Comparison of ENCODE assay signal across 8 cellular contexts in genomic region chr11:102733232-102733875, GRCh38. TPM values are rescaled to one million over a fixed set of nuclear protein-coding genes. Genes with fewer than 3 reads are reported as not detected.
DNase-seq lines count a peak whose midpoint lies in the region; ATAC-seq, FAIRE-seq and TF ChIP-seq lines count a peak whose summit lies in the region.

No MANE protein-coding gene starts in this region.

- H3K9me3 ChIP-seq in lower lobe of right lung (no peaks in the 10 kb centered on the region), aorta (ENCODE audit: control insufficient read depth, low read length) (no peaks in the 10 kb centered on the region)

- peak; percentile 33 for DNase-seq in NK-92 treated with Interleukin-12 subunit alpha and Interleukin-12 subunit beta, amount 100 ng/mL, for 24 hours (lab: John Stamatoyannopoulos, UW)
- DNase-seq in NK-92 (lab: John Stamatoyannopoulos, UW; ENCODE audit: unreplicated experiment) (no peak), HTR-8/SVneo (ENCODE audit: insufficient read length, low spot score) (peak; percentile 85), RCC 7860 (ENCODE audit: low spot score) (peak; percentile 58), brain microvascular endothelial cell (peak; percentile 53), lower lobe of right lung (peak; percentile 68), aorta (peak; percentile 67 to 77)

- H3K27me3 ChIP-seq in brain microvascular endothelial cell (replicated peaks) (no peaks in the 10 kb centered on the region), lower lobe of right lung (ENCODE audit: low read depth) (no peaks in the 10 kb centered on the region), aorta (ENCODE audit: control insufficient read depth in 1 of 2, insufficient read depth in 2 of 2, low read length in 1 of 2) (peaks cover 0 to 1% of the 10 kb centered on the region in 2 donors)

- peak; percentile 92 for TF ChIP-seq CTCF in brain microvascular endothelial cell (IDR thresholded peaks at IDR 0.05; ENCODE audit: low read depth, low read length, missing control alignments)
- TF ChIP-seq CTCF in lower lobe of right lung (IDR thresholded peaks at IDR 0.05): peak; percentile 76

- H3K27ac ChIP-seq in brain microvascular endothelial cell (no peak overlapping the region), lower lobe of right lung (no peak overlapping the region), aorta (ENCODE audit: low read depth in 1 of 2, low read length in 2 of 2) (no peak overlapping the region)

- peak; percentile 97 for ATAC-seq in GM21529 (IDR thresholded peaks at IDR 0.05; ENCODE audit: unreplicated experiment)
- peak; percentile 80 to 88 for ATAC-seq in lower lobe of right lung
- no peak for ATAC-seq in aorta (ENCODE audit: low FRiP score)

- no peaks in the 10 kb centered on the region for H3K36me3 ChIP-seq in brain microvascular endothelial cell (replicated peaks)
- no peaks in the 10 kb centered on the region for H3K36me3 ChIP-seq in lower lobe of right lung
- H3K36me3 ChIP-seq in aorta (ENCODE audit: control insufficient read depth in 1 of 2, insufficient read depth in 2 of 2, low read length in 1 of 2): no peaks in the 10 kb centered on the region

- no peak overlapping the region for H3K4me3 ChIP-seq in brain microvascular endothelial cell (ENCODE audit: low read depth, low read length)
- no peak overlapping the region for H3K4me3 ChIP-seq in lower lobe of right lung
- H3K4me3 ChIP-seq in aorta (ENCODE audit: low read length in 2 of 2): no peak overlapping the region

- FAIRE-seq in HTR-8/SVneo (lab: Jason Lieb, UNC) (peak; percentile 94), RCC 7860 (lab: Jason Lieb, UNC) (peak; percentile 47)

- in situ Hi-C loops in brain microvascular endothelial cell (cut with HindIII; ENCODE audit: low pct_ligation_motif_present, low sequenced_read_pairs): no loop called here

- H3K4me1 ChIP-seq in lower lobe of right lung (peaks cover 5% of the 10 kb centered on the region), aorta (ENCODE audit: control insufficient read depth in 1 of 2, insufficient read depth in 2 of 2, low read length in 2 of 2) (no peaks in the 10 kb centered on the region)

- WGBS in aorta, 2 donors: 48 to 53% methylated on average over 8 of the region's 8 CpGs

- intact Hi-C loops in lower lobe of right lung (cut with DNase I) (no loop called here), aorta (cut with DNase I) (no loop called here)

RNA-seq across cellular contexts. Expression of gene MMP8, which starts 8.6 kb away (rescaled TPM):
- total RNA-seq in lower lobe of right lung: 0.44 TPM
- total RNA-seq in aorta: under 1 TPM; 0.42 to 0.60 TPM
- polyA plus RNA-seq in aorta: under 1 TPM in 1 of 2 donors, not detected in 1; 0.03 TPM

RNA-seq across cellular contexts. Expression of gene MMP27, which starts 27.8 kb away (rescaled TPM):
- total RNA-seq in lower lobe of right lung (not detected), aorta (not detected)
- polyA plus RNA-seq in aorta: under 1 TPM in 1 of 2 donors, not detected in 1; 0.50 TPM

RNA-seq across cellular contexts. Expression of gene MMP10, which starts 47.1 kb away (rescaled TPM):
- total RNA-seq in lower lobe of right lung: not detected
- not detected for total RNA-seq in aorta
- polyA plus RNA-seq in aorta: under 1 TPM in 1 of 2 donors, not detected in 1; 0.38 TPM
